Comparison of ENCODE assay signal across 23 cellular contexts in genomic region chr17:9828296-9829059, GRCh38. TPM values are rescaled to one million over a fixed set of nuclear protein-coding genes. Genes with fewer than 3 reads are reported as not detected.
DNase-seq lines count a peak whose midpoint lies in the region; ATAC-seq and TF ChIP-seq lines count a peak whose summit lies in the region.
"Had no signal": no experiment of that assay in that cellular context is flagged by ENCODE, and none has a peak within 500 bp of the region (broad histone marks: within the 10 kb centered on the region; RNA-seq: fewer than 3 reads in every experiment).

No MANE protein-coding gene starts in this region.

- no peaks in the 10 kb centered on the region for H3K79me1 ChIP-seq in IMR-90 (ENCODE audit: low read depth in 1 of 2, low read length in 2 of 2)

- 0 out of 4 replicates have a peak overlapping the region, but pooled peaks of 1 of the 2 experiments have one; percentile 5 for H4K8ac ChIP-seq in IMR-90 (ENCODE audit: low read depth in 2 of 2, low read length in 2 of 2)

- TF ChIP-seq POLR2A in IMR-90 (IDR thresholded peaks at IDR 0.05; ENCODE audit: low read depth, low read length) (no peak), testis (IDR thresholded peaks at IDR 0.05) (no peak)

- H3K36me3 ChIP-seq in IMR-90 (ENCODE audit: control insufficient read depth, insufficient read depth, low read length) (no peaks in the 10 kb centered on the region), fibroblast of lung (ENCODE audit: control insufficient read depth, insufficient read depth, low read length) (no peaks in the 10 kb centered on the region), muscle layer of duodenum (ENCODE audit: control insufficient read depth in 1 of 2, insufficient read depth in 2 of 2, low read length in 2 of 2) (no peaks in the 10 kb centered on the region), testis (ENCODE audit: low read depth, missing control alignments) (no peaks in the 10 kb centered on the region)
- H3K36me3 ChIP-seq: ovary had no signal

- H3K14ac ChIP-seq in IMR-90 (replicated peaks; ENCODE audit: low read depth, low read length), result no peak overlapping the region

- peak; percentile 53; the same call in 1 of the 2 replicates for ATAC-seq in IMR-90 (ENCODE audit: low read depth)
- ATAC-seq: activated naive CD8-positive, alpha-beta T cell treated with anti-CD3 and anti-CD28 coated beads, Interleukin-2, amount 50 U/mL, for 24 hours; activated T-cell treated with anti-CD3 and anti-CD28 coated beads, Interleukin-2, amount 50 U/mL, for 4 hours; body of pancreas; naive thymus-derived CD4-positive, alpha-beta T cell had no signal

- H3K27me3 ChIP-seq in IMR-90 (ENCODE audit: control insufficient read depth, insufficient read depth, low read length), result no peaks in the 10 kb centered on the region
- H3K27me3 ChIP-seq in fibroblast of lung (ENCODE audit: control insufficient read depth, insufficient read depth, low read length), result no peaks in the 10 kb centered on the region
- no peaks in the 10 kb centered on the region for H3K27me3 ChIP-seq in muscle layer of duodenum (ENCODE audit: low read depth, low read length)
- no peaks in the 10 kb centered on the region for H3K27me3 ChIP-seq in testis
- H3K27me3 ChIP-seq: ovary had no signal

- CTCF ChIA-PET in IMR-90 (lab: Yijun Ruan, JAX), result no interaction called here

- no TSS peak for BruUV-seq in IMR-90 (replicated peaks; lab: Mats Ljungman, UMichigan)

- intact Hi-C loops in IMR-90 (cut with micrococcal nuclease), result no loop called here
- intact Hi-C loops in testis (cut with DNase I; ENCODE audit: low total_unique reads), result no loop called here

- H3K9me3 ChIP-seq in IMR-90 (ENCODE audit: control insufficient read depth, insufficient read depth, low read length) (no peaks in the 10 kb centered on the region), fibroblast of lung (ENCODE audit: control insufficient read depth, insufficient read depth, low read depth, low read length) (no peaks in the 10 kb centered on the region), muscle layer of duodenum (ENCODE audit: control insufficient read depth in 1 of 2, low read length in 2 of 2) (no peaks in the 10 kb centered on the region), testis (no peaks in the 10 kb centered on the region)
- H3K9me3 ChIP-seq: body of pancreas, ovary had no signal

- POLR2A ChIA-PET in IMR-90 (lab: Charles Lee; ENCODE audit: unreplicated experiment), result no interaction called here

- TF ChIP-seq CTCF in IMR-90 (conservative IDR thresholded peaks at IDR 0.05; ENCODE audit: low read depth, low read length) (no peak), fibroblast of lung (conservative IDR thresholded peaks at IDR 0.05 in 1 of 2, IDR thresholded peaks at IDR 0.05 in 1 of 2; ENCODE audit: low read depth in 1 of 2, low read length in 2 of 2) (no peak), testis (IDR thresholded peaks at IDR 0.05) (no peak)

- peak overlapping the region; percentile 51; the same call in 1 of the 2 replicates for H3K4ac ChIP-seq in IMR-90 (ENCODE audit: low read depth, low read length)

- no peak overlapping the region for H2BK15ac ChIP-seq in IMR-90 (ENCODE audit: low read depth, low read length)

- no peak overlapping the region for H2AK5ac ChIP-seq in IMR-90 (ENCODE audit: low read depth, low read length)

- H3K27ac ChIP-seq in IMR-90 (ENCODE audit: insufficient read depth, low read length), result peak overlapping the region; percentile 30; the same call in 1 of the 2 replicates
- H3K27ac ChIP-seq in fibroblast of lung (ENCODE audit: insufficient read depth, low read length), result no peak overlapping the region
- H3K27ac ChIP-seq in muscle layer of duodenum (ENCODE audit: low read length), result peak overlapping the region; percentile 42
- H3K27ac ChIP-seq in testis, result peak overlapping the region in 1 of 2 donors; percentile 62
- H3K27ac ChIP-seq: body of pancreas had no signal

- H3K4me3 ChIP-seq in IMR-90 (ENCODE audit: insufficient read depth, low read depth, low read length) (no peak overlapping the region), fibroblast of lung (replicated peaks in 1 of 4; ENCODE audit: control extremely low read depth in 1 of 4, insufficient read depth in 1 of 4, low read depth in 3 of 4, low read length in 4 of 4) (no peak overlapping the region), muscle layer of duodenum (ENCODE audit: low read depth in 1 of 2, low read length in 2 of 2) (peak overlapping the region; percentile 4 to 5), testis (no peak overlapping the region)
- H3K4me3 ChIP-seq: body of pancreas, ovary had no signal

- dilution Hi-C loops in IMR-90 (cut with HindIII; ENCODE audit: low sequenced_read_pairs, unreplicated experiment), result no loop called here

- H4K5ac ChIP-seq in IMR-90 (ENCODE audit: low read depth, low read length), result peak overlapping the region; percentile 26

- in situ Hi-C loops in IMR-90 (cut with MboI; ENCODE audit: low sequenced_read_pairs), result no loop called here

- H3K56ac ChIP-seq in IMR-90 (ENCODE audit: extremely low read depth, insufficient read depth, low read length), result no peak overlapping the region

- H3K79me2 ChIP-seq in fibroblast of lung (ENCODE audit: control insufficient read depth, insufficient read depth, low read length), result no peaks in the 10 kb centered on the region

- H3K18ac ChIP-seq in IMR-90 (ENCODE audit: low read depth, low read length), result peak overlapping the region; percentile 13

- TF ChIP-seq RAD21 in IMR-90 (IDR thresholded peaks at IDR 0.05; ENCODE audit: low read length), result no peak

- H2AK9ac ChIP-seq in IMR-90 (replicated peaks; ENCODE audit: low read depth, low read length, poor library complexity), result no peak overlapping the region

- no CpG with 5 or more reads among the region's 11 CpGs for WGBS in IMR-90 (ENCODE audit: extremely low coverage in 2 of 2, insufficient read length in 1 of 2), 2 experiments
- 59 to 66% methylated on average over 11 of the region's 11 CpGs for WGBS in testis, 2 donors

- 0 out of 2 replicates have a peak overlapping the region, but pooled peaks have one; percentile 19 for H2BK20ac ChIP-seq in IMR-90 (ENCODE audit: low read depth, low read length)

- H3K9me1 ChIP-seq in IMR-90 (ENCODE audit: insufficient read depth, low read length), result no peaks in the 10 kb centered on the region

- peak overlapping the region; percentile 5 for H2BK5ac ChIP-seq in IMR-90 (ENCODE audit: low read depth, low read length, poor library complexity, severe bottlenecking)

- 0 out of 2 replicates have a peak overlapping the region, but pooled peaks have one; percentile 15 for H4K91ac ChIP-seq in IMR-90 (ENCODE audit: insufficient read depth, low read depth, low read length)

- H3K4me1 ChIP-seq in IMR-90 (ENCODE audit: control insufficient read depth, insufficient read depth, low read length) (peaks cover 3% of the 10 kb centered on the region; the same call in 1 of the 2 replicates), fibroblast of lung (ENCODE audit: control insufficient read depth, extremely low read depth, insufficient read depth, low read length) (no peaks in the 10 kb centered on the region), muscle layer of duodenum (ENCODE audit: control insufficient read depth in 1 of 2, insufficient read depth in 2 of 2, low read length in 2 of 2) (peaks cover 3 to 18% of the 10 kb centered on the region in 2 donors), testis (peaks cover 9% of the 10 kb centered on the region)
- H3K4me1 ChIP-seq: body of pancreas had no signal

- H4K20me1 ChIP-seq in IMR-90 (ENCODE audit: insufficient read depth, low read length) (no peaks in the 10 kb centered on the region), fibroblast of lung (ENCODE audit: control insufficient read depth, extremely low read depth, insufficient read depth, low read length) (no peaks in the 10 kb centered on the region)

- DNase-seq in IMR-90 (peak; percentile 19), fibroblast of lung (ENCODE audit: low read depth in 2 of 2) (peak; percentile 27 to 64), testis (peak; percentile 37), NCI-H1930 (lab: John Stamatoyannopoulos, UW) (no peak), SHP77 (lab: John Stamatoyannopoulos, UW) (no peak)
- no peak for DNase-seq in stimulated activated CD4-positive, alpha-beta T cell treated with anti-CD3 and anti-CD28 coated beads, Interleukin-2, amount 100 ng/mL, for 48 hours
- DNase-seq: ACHN; activated CD4-positive, alpha-beta T cell treated with anti-CD3 and anti-CD28 coated beads, Interleukin-2, amount 10 ng/mL, durations not matched to agents 7 days and 5 days; activated gamma-delta T cell treated with Interleukin-2 at 50 U/mL for 16 hours; activated naive CD8-positive, alpha-beta T cell treated with anti-CD3 and anti-CD28 coated beads, Interleukin-2, amount 50 U/mL, for 24 hours; activated T-cell treated with anti-CD3 and anti-CD28 coated beads, Interleukin-2, amount 50 U/mL, for 4 hours; body of pancreas; cerebellar nuclear complex; DMS53; naive thymus-derived CD4-positive, alpha-beta T cell; NCI-H146; NCI-H510A treated with DMSO at 0.1 percent for 48 hours; retina; stimulated activated CD4-positive, alpha-beta T cell treated with anti-CD3 and anti-CD28 coated beads, Interleukin-2, amount 100 ng/mL, for 24 hours; T1000 had no signal

- H3K23ac ChIP-seq in IMR-90 (ENCODE audit: low read depth, low read length), result no peak overlapping the region

- no peak overlapping the region for H3K9ac ChIP-seq in IMR-90 (ENCODE audit: low read depth, low read length)
- H3K9ac ChIP-seq in fibroblast of lung (ENCODE audit: insufficient read depth, low read length), result no peak overlapping the region

- H3K4me2 ChIP-seq in IMR-90 (ENCODE audit: low read depth, low read length) (peak overlapping the region; percentile 42; the same call in 1 of the 2 replicates), fibroblast of lung (ENCODE audit: extremely low read depth, insufficient read depth, low read length) (no peak overlapping the region)

- H2AFZ ChIP-seq in IMR-90 (replicated peaks; ENCODE audit: low read length, poor library complexity) (peak overlapping the region; percentile 61), fibroblast of lung (ENCODE audit: low read length) (no peak overlapping the region)

- peak overlapping the region; percentile 71 for H2BK120ac ChIP-seq in IMR-90 (ENCODE audit: low read depth, low read length)

RNA-seq across cellular contexts. Expression of gene GLP2R, which starts 2.8 kb away (rescaled TPM):
- total RNA-seq in IMR-90 (2012; rRNA removed) (under 0.01 TPM in 1 of 2 replicates, not detected in the other), fibroblast of lung (not detected in 2 replicates), testis (1 to 10 TPM in 1 of 2 donors, under 1 TPM in 1; 0.81 to 1.3 TPM)
- polyA plus RNA-seq in IMR-90 (2012; rRNA removed) (0.07 and 0.09 TPM in 2 replicates), fibroblast of lung (not detected in 2 replicates), testis (ENCODE audit: insufficient read depth, low read depth, low replicate concordance) (0.70 TPM)
- 0.02 TPM in 1 of 2 replicates, not detected in the other for polyA plus RNA-seq in IMR-90 (2012; cell fraction: cytosol; rRNA removed)
- 0.06 TPM in 1 of 2 replicates, not detected in the other for polyA plus RNA-seq in IMR-90 (2012; cell fraction: nucleus; rRNA removed; ENCODE audit: low replicate concordance)
- polyA plus RNA-seq in fibroblast of lung (2012), result not detected in 2 replicates
- polyA minus RNA-seq in fibroblast of lung (ENCODE audit: low replicate concordance), result not detected in 2 replicates
- total RNA-seq: activated CD4-positive, alpha-beta T cell treated with anti-CD3 and anti-CD28 coated beads, Interleukin-2, amount 10 ng/mL, durations not matched to agents 7 days and 5 days; activated T-cell treated with anti-CD3 and anti-CD28 coated beads, Interleukin-2, amount 50 U/mL, for 4 hours; naive thymus-derived CD4-positive, alpha-beta T cell had no signal
- polyA plus RNA-seq: naive thymus-derived CD4-positive, alpha-beta T cell had no signal

RNA-seq across cellular contexts. Expression of gene GSG1L2, which starts 6.6 kb away (rescaled TPM):
- not detected in 2 replicates for total RNA-seq in IMR-90 (2012; rRNA removed)
- polyA plus RNA-seq in IMR-90 (2012; rRNA removed), result not detected in 2 replicates
- not detected in 2 replicates for polyA plus RNA-seq in IMR-90 (2012; cell fraction: cytosol; rRNA removed)
- polyA plus RNA-seq in IMR-90 (2012; cell fraction: nucleus; rRNA removed; ENCODE audit: low replicate concordance), result not detected in 2 replicates
- total RNA-seq in fibroblast of lung, result not detected in 2 replicates
- not detected in 2 replicates for polyA plus RNA-seq in fibroblast of lung
- polyA plus RNA-seq in fibroblast of lung (2012), result not detected in 2 replicates
- not detected in 2 replicates for polyA minus RNA-seq in fibroblast of lung (ENCODE audit: low replicate concordance)
- under 1 TPM in 1 of 2 donors, not detected in 1; 0.50 TPM for total RNA-seq in testis
- polyA plus RNA-seq in testis (ENCODE audit: insufficient read depth, low read depth, low replicate concordance), result 0.79 TPM
- total RNA-seq: activated CD4-positive, alpha-beta T cell treated with anti-CD3 and anti-CD28 coated beads, Interleukin-2, amount 10 ng/mL, durations not matched to agents 7 days and 5 days; activated T-cell treated with anti-CD3 and anti-CD28 coated beads, Interleukin-2, amount 50 U/mL, for 4 hours; body of pancreas; naive thymus-derived CD4-positive, alpha-beta T cell; ovary had no signal
- polyA plus RNA-seq: BJ; naive thymus-derived CD4-positive, alpha-beta T cell; ovary had no signal

RNA-seq across cellular contexts. Expression of gene DHRS7C, which starts 37.1 kb away (rescaled TPM):
- total RNA-seq in IMR-90 (2012; rRNA removed) (not detected in 2 replicates), fibroblast of lung (not detected in 2 replicates), testis (under 1 TPM in 1 of 2 donors, not detected in 1; 0.79 TPM)
- polyA plus RNA-seq in IMR-90 (2012; rRNA removed) (not detected in 2 replicates), fibroblast of lung (not detected in 2 replicates), testis (ENCODE audit: insufficient read depth, low read depth, low replicate concordance) (0.46 TPM)
- not detected in 2 replicates for polyA plus RNA-seq in IMR-90 (2012; cell fraction: cytosol; rRNA removed)
- polyA plus RNA-seq in IMR-90 (2012; cell fraction: nucleus; rRNA removed; ENCODE audit: low replicate concordance), result not detected in 2 replicates
- not detected in 2 replicates for polyA plus RNA-seq in fibroblast of lung (2012)
- polyA minus RNA-seq in fibroblast of lung (ENCODE audit: low replicate concordance), result not detected in 2 replicates
- total RNA-seq: activated CD4-positive, alpha-beta T cell treated with anti-CD3 and anti-CD28 coated beads, Interleukin-2, amount 10 ng/mL, durations not matched to agents 7 days and 5 days; activated T-cell treated with anti-CD3 and anti-CD28 coated beads, Interleukin-2, amount 50 U/mL, for 4 hours; body of pancreas; naive thymus-derived CD4-positive, alpha-beta T cell; ovary had no signal
- polyA plus RNA-seq: BJ; naive thymus-derived CD4-positive, alpha-beta T cell; ovary had no signal

Comparison
In these comparisons a context has a peak if more than half of its experiments do, and no peak if none do; other contexts are left out.
1. DNase-seq: peak in IMR-90 (single experiment), fibroblast of lung (2 of 2) and testis (single experiment); none in NCI-H1930 (0 of 2), stimulated activated CD4-positive, alpha-beta T cell treated with anti-CD3 and anti-CD28 coated beads, Interleukin-2, amount 100 ng/mL, for 48 hours (0 of 2) and SHP77 (0 of 2).
2. H3K4me3 ChIP-seq: peak in muscle layer of duodenum (2 of 2); none in IMR-90 (single experiment), fibroblast of lung (0 of 4) and testis (0 of 2).